22 cellular contexts compared by ENCODE assay signal in the genomic region with DNA sequence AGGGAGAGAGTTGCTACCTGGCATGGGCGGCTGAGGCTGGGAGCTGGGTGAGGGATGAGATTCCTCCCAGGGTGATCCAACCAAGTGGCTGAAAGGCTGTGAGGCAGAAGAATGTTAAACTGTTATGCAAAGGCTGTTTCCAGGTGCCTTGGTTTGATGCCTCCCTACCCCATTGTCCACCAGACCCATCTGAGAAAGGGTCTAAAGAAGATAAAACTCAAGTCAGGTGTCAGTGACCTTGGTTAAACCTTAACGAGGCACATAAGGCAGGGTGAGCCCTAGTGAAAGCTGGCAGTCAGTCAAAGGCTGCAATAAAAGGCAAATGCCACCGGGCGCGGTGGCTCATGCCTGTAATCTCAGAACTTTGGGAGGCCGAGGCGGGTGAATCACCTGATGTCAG. TPM values are rescaled to one million over a fixed set of nuclear protein-coding genes. Genes with fewer than 3 reads are reported as not detected.
DNase-seq lines count a peak whose midpoint lies in the region; ATAC-seq and TF ChIP-seq lines count a peak whose summit lies in the region.
"Had no signal": no experiment of that assay in that cellular context is flagged by ENCODE, and none has a peak within 500 bp of the region (broad histone marks: within the 10 kb centered on the region; RNA-seq: fewer than 3 reads in every experiment).

No MANE protein-coding gene starts in this region.

- H3K9me2 ChIP-seq in PC-9 (ENCODE audit: insufficient read depth): no peaks in the 10 kb centered on the region

- H3K27me3 Mint-ChIP-seq in activated T-cell treated with anti-CD3 and anti-CD28 coated beads, Interleukin-2, amount 50 U/mL, for 72 hours (ENCODE audit: low read depth): no peaks in the 10 kb centered on the region
- H3K27me3 Mint-ChIP-seq: memory B cell had no signal

- peaks cover 13% of the 10 kb centered on the region for H3F3A ChIP-seq in PC-9 (ENCODE audit: insufficient read depth, low read depth)

- peaks cover 73% of the 10 kb centered on the region for H3K79me2 ChIP-seq in PC-9 (ENCODE audit: low read depth)

- H2AFZ ChIP-seq in PC-9: no peak overlapping the region

- H3K4me1 Mint-ChIP-seq in activated T-cell treated with anti-CD3 and anti-CD28 coated beads, Interleukin-2, amount 50 U/mL, for 72 hours (ENCODE audit: low read depth): peaks cover 56% of the 10 kb centered on the region
- H3K4me1 Mint-ChIP-seq: memory B cell had no signal

- TF ChIP-seq CTCF in PC-9 (conservative IDR thresholded peaks at IDR 0.05) (no peak), GM13977 (IDR thresholded peaks at IDR 0.05; ENCODE audit: extremely low read depth, insufficient read depth, missing control alignments) (no peak)

- H3K4me2 ChIP-seq in PC-9: no peak overlapping the region

- no TSS peak for BruUV-seq in PC-9 (replicated peaks; lab: Mats Ljungman, UMichigan)

- POLR2A ChIA-PET in PC-9 (lab: Charles Lee; ENCODE audit: unreplicated experiment): interaction anchor here (0.5 to 0.6 kb wide), 2 partner anchors 16 to 108 kb away, joined by 5 to 16 read pairs; partner anchors contain the start of gene WDR59

- in situ Hi-C loops in GM13977 (cut with MboI; ENCODE audit: low pct_unique_long_range_greater_than_20kb, low sequenced_read_pairs, unreplicated experiment): no loop called here

- intact Hi-C loops in PC-9 (cut with micrococcal nuclease; ENCODE audit: unreplicated experiment) (no loop called here), left colon (cut with DNase I, micrococcal nuclease) (no loop called here)

- H3K4me1 ChIP-seq in PC-9 (replicated peaks; ENCODE audit: insufficient read depth) (peaks cover 58% of the 10 kb centered on the region), skeletal muscle tissue (ENCODE audit: control insufficient read depth in 3 of 3, insufficient read depth in 3 of 3, low read length in 3 of 3) (peaks cover 26 to 58% (median 37%) of the 10 kb centered on the region in 3 donors)

- no peak overlapping the region for H3K4me3 Mint-ChIP-seq in activated T-cell treated with anti-CD3 and anti-CD28 coated beads, Interleukin-2, amount 50 U/mL, for 72 hours
- H3K4me3 Mint-ChIP-seq: memory B cell; neural crest cell; T-helper 1 cell treated with Interleukin-12 subunit alpha and Interleukin-12 subunit beta and Interleukin-4 antibody, amounts not matched to agents 30 μg/mL and 1 μg/mL, for 36 hours had no signal

- peaks cover 0 to 1% of the 10 kb centered on the region in 2 donors for H3K36me3 Mint-ChIP-seq in activated T-cell treated with anti-CD3 and anti-CD28 coated beads, Interleukin-2, amount 50 U/mL, for 72 hours (ENCODE audit: insufficient read depth in 2 of 2)
- H3K36me3 Mint-ChIP-seq: memory B cell had no signal

- CTCF ChIA-PET in PC-9 (lab: Charles Lee): no interaction called here

- peak overlapping the region; percentile 26; the same call in 1 of the 2 replicates for H3K27ac ChIP-seq in PC-9
- H3K27ac ChIP-seq in skeletal muscle tissue (ENCODE audit: low read depth, low read length): peak overlapping the region; percentile 43
- H3K27ac ChIP-seq: breast epithelium, SJCRH30, VCaP had no signal

- no peaks in the 10 kb centered on the region; the same call in 1 of the 2 replicates for H4K20me1 ChIP-seq in PC-9 (ENCODE audit: insufficient read depth)

- no peaks in the 10 kb centered on the region for H3K9me3 ChIP-seq in PC-9 (ENCODE audit: insufficient read depth, low read depth)
- no peaks in the 10 kb centered on the region for H3K9me3 ChIP-seq in skeletal muscle tissue (ENCODE audit: control insufficient read depth in 3 of 3, low read length in 3 of 3)
- H3K9me3 ChIP-seq: BLaER1 treated with 17β-estradiol and CSF1 and Interleukin-3, amounts not matched to agents 10 nM and 100 nM; breast epithelium; SJCRH30 had no signal

- H3K36me3 ChIP-seq in PC-9 (ENCODE audit: low read depth) (no peaks in the 10 kb centered on the region), skeletal muscle tissue (ENCODE audit: control insufficient read depth in 3 of 3, insufficient read depth in 3 of 3, low read length in 3 of 3) (peaks cover 5 to 13% (median 13%) of the 10 kb centered on the region in 3 donors)
- H3K36me3 ChIP-seq: breast epithelium, SJCRH30 had no signal

- H3K4me3 ChIP-seq in PC-9 (no peak overlapping the region), skeletal muscle tissue (ENCODE audit: low read length in 3 of 3) (no peak overlapping the region)
- H3K4me3 ChIP-seq: BLaER1 treated with 17β-estradiol and CSF1 and Interleukin-3, amounts not matched to agents 10 nM and 100 nM; breast epithelium; GM12878; SJCRH30 had no signal

- peak overlapping the region; percentile 33 for H3K27ac Mint-ChIP-seq in activated T-cell treated with anti-CD3 and anti-CD28 coated beads, Interleukin-2, amount 50 U/mL, for 72 hours
- H3K27ac Mint-ChIP-seq: memory B cell had no signal

- no peak for ATAC-seq in activated T-cell treated with anti-CD3 and anti-CD28 coated beads, Interleukin-2, amount 50 U/mL, for 72 hours (replicated peaks in 1 of 2)
- ATAC-seq in left colon: peak; percentile 86
- ATAC-seq: GM12878 had no signal

- no peaks in the 10 kb centered on the region for H3K9me3 Mint-ChIP-seq in activated T-cell treated with anti-CD3 and anti-CD28 coated beads, Interleukin-2, amount 50 U/mL, for 72 hours
- H3K9me3 Mint-ChIP-seq: memory B cell; neural crest cell; T-helper 1 cell treated with Interleukin-12 subunit alpha and Interleukin-12 subunit beta and Interleukin-4 antibody, amounts not matched to agents 30 μg/mL and 1 μg/mL, for 36 hours had no signal

- H3K9ac ChIP-seq in skeletal muscle tissue (ENCODE audit: low read depth in 1 of 3, low read length in 3 of 3): peak overlapping the region in 1 of 3 donors; percentile 40

- no peaks in the 10 kb centered on the region for H3K27me3 ChIP-seq in PC-9 (ENCODE audit: insufficient read depth, low read depth)
- no peaks in the 10 kb centered on the region for H3K27me3 ChIP-seq in skeletal muscle tissue (ENCODE audit: control insufficient read depth in 3 of 3, insufficient read depth in 3 of 3, low read length in 3 of 3)
- H3K27me3 ChIP-seq: BLaER1 treated with 17β-estradiol and CSF1 and Interleukin-3, amounts not matched to agents 10 nM and 100 nM; breast epithelium; SJCRH30 had no signal

- DNase-seq in activated T-cell treated with anti-CD3 and anti-CD28 coated beads, Interleukin-2, amount 50 U/mL, for 72 hours: no peak
- no peak for DNase-seq in activated T-cell treated with anti-CD3 and anti-CD28 coated beads, Interleukin-2, amount 50 U/mL, for 1 hour
- DNase-seq in PC-9 (no peak), left colon (peak; percentile 62 to 82), GM13977 (ENCODE audit: low spot score) (no peak), SW480 (ENCODE audit: low spot score) (no peak), NCI-H1436 treated with DMSO at 0.1 percent for 48 hours (lab: John Stamatoyannopoulos, UW) (no peak)
- DNase-seq: activated T-cell treated with anti-CD3 and anti-CD28 coated beads, Interleukin-2, amount 50 U/mL, for 48 hours; KBM-7; NCI-H1092 treated with DMSO at 0.1 percent for 48 hours; NCI-H526; SJCRH30; stimulated activated CD4-positive, alpha-beta T cell treated with anti-CD3 and anti-CD28 coated beads, Interleukin-12 subunit alpha, Interleukin-12 subunit beta, amount 100 ng/mL, for 4 hours had no signal

RNA-seq across cellular contexts. Expression of gene LDHD, which starts 23.8 kb away (rescaled TPM):
- total RNA-seq in activated T-cell treated with anti-CD3 and anti-CD28 coated beads, Interleukin-2, amount 50 U/mL, for 72 hours: under 1 TPM; 0.35 to 0.43 TPM
- total RNA-seq in PC-9 (2021): 1.1 and 1.3 TPM in 2 replicates
- total RNA-seq in left colon: 10 to 100 TPM; 85.0 to 89.2 TPM
- total RNA-seq in skeletal muscle tissue: 6.3 TPM
- total RNA-seq: endothelial cell of umbilical vein had no signal

RNA-seq across cellular contexts. Expression of gene ZFP1, which starts 55.5 kb away (rescaled TPM):
- total RNA-seq in activated T-cell treated with anti-CD3 and anti-CD28 coated beads, Interleukin-2, amount 50 U/mL, for 72 hours: 10 to 100 TPM; 20.8 to 20.9 TPM
- total RNA-seq in PC-9 (2021) (10.9 and 16.9 TPM in 2 replicates), left colon (1 to 10 TPM; 3.1 to 6.2 TPM), skeletal muscle tissue (12.5 TPM)

Comparison
In these comparisons a context has a peak if more than half of its experiments do, and no peak if none do; other contexts are left out.
1. DNase-seq: peak in left colon (2 of 2); none in activated T-cell treated with anti-CD3 and anti-CD28 coated beads, Interleukin-2, amount 50 U/mL, for 72 hours (0 of 2), activated T-cell treated with anti-CD3 and anti-CD28 coated beads, Interleukin-2, amount 50 U/mL, for 1 hour (single experiment), PC-9 (0 of 2), GM13977 (single experiment), SW480 (single experiment) and NCI-H1436 treated with DMSO at 0.1 percent for 48 hours (single experiment).
2. RNA of gene LDHD, which starts 23.8 kb away (total RNA-seq): 85.0 to 89.2 TPM in left colon; 6.3 TPM in skeletal muscle tissue (single experiment), 1.1 to 1.3 TPM in PC-9 and 0.35 to 0.43 TPM in activated T-cell treated with anti-CD3 and anti-CD28 coated beads, Interleukin-2, amount 50 U/mL, for 72 hours; every median in the first group is over 10 times any median in the second.